In genomic region chr6:2596222-2596621, GRCh38 we compare ENCODE assay signal across 15 cellular contexts.
DNase-seq lines count a peak whose midpoint lies in the region; ATAC-seq, FAIRE-seq and TF ChIP-seq lines count a peak whose summit lies in the region.
"Had no signal": no experiment of that assay in that cellular context is flagged by ENCODE, and none has a peak within 500 bp of the region (broad histone marks: within the 10 kb centered on the region; RNA-seq: fewer than 3 reads in every experiment).

No MANE protein-coding gene starts in this region.

- TF ChIP-seq CTCF in GM10248 (IDR thresholded peaks at IDR 0.05; ENCODE audit: control extremely low read depth, extremely low read depth, low read depth, missing control alignments) (peak; percentile 25), fibroblast of villous mesenchyme (IDR thresholded peaks at IDR 0.05; ENCODE audit: insufficient read depth, low read depth, low read length) (peak; percentile 31)

- no peak for FAIRE-seq in GM12891 (lab: Jason Lieb, UNC)
- FAIRE-seq: keratinocyte had no signal

- peak; percentile 37 for DNase-seq in 8988T
- no peak for DNase-seq in GM10248 (ENCODE audit: extremely low spot score)
- DNase-seq in NCI-H69 (lab: John Stamatoyannopoulos, UW), result peak; percentile 21
- no peak for DNase-seq in fibroblast of villous mesenchyme (ENCODE audit: low read depth)
- DNase-seq in GM12891 (ENCODE audit: insufficient read length, low spot score), result no peak
- DNase-seq in NCI-H2081 treated with DMSO at 0.1 percent for 48 hours (lab: John Stamatoyannopoulos, UW), result no peak
- DNase-seq in ureter (ENCODE audit: low spot score), result no peak
- DNase-seq: activated CD4-positive, alpha-beta T cell treated with anti-CD3 and anti-CD28 coated beads, Interleukin-2, amount 10 ng/mL, durations not matched to agents 7 days and 5 days; C1 segment of cervical spinal cord; central memory CD4-positive, alpha-beta T cell; naive B cell; NCI-H510A had no signal

- no peak for ATAC-seq in GM18873 (IDR thresholded peaks at IDR 0.05; ENCODE audit: low FRiP score, unreplicated experiment)

- no peak for TF ChIP-seq POLR2A in GM12891 (IDR thresholded peaks at IDR 0.05; ENCODE audit: low read depth, low read length)

- H3K4me3 ChIP-seq in fibroblast of villous mesenchyme (ENCODE audit: low read depth, low read length), result no peak overlapping the region
- H3K4me3 ChIP-seq: upper lobe of left lung had no signal

- CTCF ChIA-PET in GM10248 (lab: Yijun Ruan, JAX), result no interaction called here

- POLR2A ChIA-PET in GM10248 (lab: Yijun Ruan, JAX), result no interaction called here

TF ChIP-seq in GM12891, 5 proteins besides CTCF, POLR2A, EP300 and RAD21:
- TF ChIP-seq SPI1 (IDR thresholded peaks at IDR 0.05; ENCODE audit: low read depth, low read length) (no peak), POLR2AphosphoS5 (IDR thresholded peaks at IDR 0.05; ENCODE audit: low read depth, low read length) (no peak), POU2F2 (IDR thresholded peaks at IDR 0.05; ENCODE audit: low read depth, low read length) (no peak), TAF1 (IDR thresholded peaks at IDR 0.05; ENCODE audit: low read depth, low read length) (no peak), PAX5 (IDR thresholded peaks at IDR 0.05; ENCODE audit: insufficient read depth, low read length, severe bottlenecking) (no peak)

Comparison
In these comparisons a context has a peak if more than half of its experiments do, and no peak if none do; other contexts are left out.
1. DNase-seq: peak in 8988T (single experiment) and NCI-H69 (single experiment); none in GM10248 (single experiment), fibroblast of villous mesenchyme (single experiment), GM12891 (single experiment), NCI-H2081 treated with DMSO at 0.1 percent for 48 hours (single experiment) and ureter (single experiment).